ENCODE assay signal across 16 cellular contexts in genomic region chr20:48717959-48718223, GRCh38.
A peak's percentile ranks its signal among the peaks of the same experiment; 100 is the strongest.
DNase-seq lines count a peak whose midpoint lies in the region; ATAC-seq and TF ChIP-seq lines count a peak whose summit lies in the region.
"Had no signal": no experiment of that assay in that cellular context is flagged by ENCODE, and none has a peak within 500 bp of the region (broad histone marks: within the 10 kb centered on the region; RNA-seq: fewer than 3 reads in every experiment).

No MANE protein-coding gene starts in this region.

- no peaks in the 10 kb centered on the region for H4K20me1 ChIP-seq in DND-41 (ENCODE audit: insufficient read depth, low read length)

- H3K4me2 ChIP-seq in DND-41 (ENCODE audit: insufficient read depth, low read length): no peak overlapping the region

- intact Hi-C loops in CD14-positive monocyte (cut with micrococcal nuclease): no loop called here
- intact Hi-C loops in natural killer cell (cut with micrococcal nuclease): loop anchor here (1.0 to 5.0 kb wide), 5 partner anchors 21 to 189 kb away; no protein-coding TSS in a partner anchor

- H3K4me1 Mint-ChIP-seq in CD14-positive monocyte (peaks cover 96% of the 10 kb centered on the region), natural killer cell (peaks cover 91 to 95% of the 10 kb centered on the region in 2 donors)
- peaks cover 91% of the 10 kb centered on the region for H3K4me1 Mint-ChIP-seq in activated naive CD8-positive, alpha-beta T cell (ENCODE audit: low read depth)

- H3K4me3 Mint-ChIP-seq in CD14-positive monocyte (peak overlapping the region in 1 of 2 donors; percentile 30), natural killer cell (peak overlapping the region; percentile 88)
- H3K4me3 Mint-ChIP-seq in activated naive CD8-positive, alpha-beta T cell: peak overlapping the region; percentile 60
- H3K4me3 Mint-ChIP-seq: activated T-cell treated with anti-CD3 and anti-CD28 coated beads, Interleukin-2, amount 50 U/mL, for 4 hours had no signal

- no peak for DNase-seq in CD14-positive monocyte (ENCODE audit: low spot score)
- peak; percentile 33 for DNase-seq in DND-41
- DNase-seq in natural killer cell: no peak
- no peak for DNase-seq in stimulated activated CD8-positive, alpha-beta memory T cell treated with anti-CD3 and anti-CD28 coated beads, Interleukin-4, amount 100 ng/mL, for 48 hours
- no peak for DNase-seq in MG63
- DNase-seq: activated T-cell treated with anti-CD3 and anti-CD28 coated beads, Interleukin-2, amount 50 U/mL, for 4 hours; DMS79; KBM-7; left cardiac atrium; NCI-H510A treated with DMSO at 0.1 percent for 48 hours; sigmoid colon had no signal

- peaks cover 47% of the 10 kb centered on the region for H3K4me1 ChIP-seq in DND-41 (ENCODE audit: insufficient read depth, low read length)

- H3K4me3 ChIP-seq in DND-41 (ENCODE audit: low read depth in 1 of 2, low read length in 2 of 2): no peak overlapping the region
- H3K4me3 ChIP-seq in MG63: no peak overlapping the region
- H3K4me3 ChIP-seq: sigmoid colon, thoracic aorta had no signal

- H3K27me3 Mint-ChIP-seq in CD14-positive monocyte (ENCODE audit: low read depth in 3 of 3) (peaks cover 0 to 4% (median 2%) of the 10 kb centered on the region in 3 donors), natural killer cell (ENCODE audit: low read depth in 2 of 2) (no peaks in the 10 kb centered on the region)
- no peaks in the 10 kb centered on the region for H3K27me3 Mint-ChIP-seq in activated naive CD8-positive, alpha-beta T cell

- H3K79me2 ChIP-seq in DND-41 (ENCODE audit: insufficient read depth, low read length): no peaks in the 10 kb centered on the region

- no peak overlapping the region for H2AFZ ChIP-seq in DND-41 (ENCODE audit: low read depth, low read length)

- H3K9me3 ChIP-seq in DND-41 (ENCODE audit: insufficient read depth, low read length, severe bottlenecking) (no peaks in the 10 kb centered on the region), MG63 (no peaks in the 10 kb centered on the region)
- H3K9me3 ChIP-seq: thoracic aorta had no signal

- ATAC-seq in DND-41 (ENCODE audit: insufficient read depth, low read depth) (no peak), natural killer cell (no peak), GM18519 (IDR thresholded peaks at IDR 0.05; ENCODE audit: low FRiP score, unreplicated experiment) (no peak)
- ATAC-seq: activated CD4-positive, CD25-positive, alpha-beta regulatory T cell treated with anti-CD3 and anti-CD28 coated beads, Interleukin-2, amount 50 U/mL, for 24 hours; activated T-cell treated with anti-CD3 and anti-CD28 coated beads, Interleukin-2, amount 50 U/mL, for 4 hours; left cardiac atrium; Right ventricle myocardium inferior had no signal

- H3K27ac ChIP-seq in DND-41 (ENCODE audit: low read length): peak overlapping the region; percentile 41
- H3K27ac ChIP-seq: sigmoid colon had no signal

- H3K27ac Mint-ChIP-seq in CD14-positive monocyte: peak overlapping the region in 6 of 7 donors; percentile 63 to 85 (median 66)
- peak overlapping the region; percentile 98 for H3K27ac Mint-ChIP-seq in activated naive CD8-positive, alpha-beta T cell
- peak overlapping the region; percentile 91 to 95 for H3K27ac Mint-ChIP-seq in natural killer cell

- TF ChIP-seq CTCF in CD14-positive monocyte (IDR thresholded peaks at IDR 0.05) (no peak), DND-41 (IDR thresholded peaks at IDR 0.05; ENCODE audit: borderline replicate concordance, extremely low read depth, low read length, poor library complexity, severe bottlenecking) (no peak), natural killer cell (IDR thresholded peaks at IDR 0.05) (no peak)

- no peaks in the 10 kb centered on the region for H3K36me3 ChIP-seq in DND-41 (ENCODE audit: insufficient read depth, low read length)
- H3K36me3 ChIP-seq in MG63: no peaks in the 10 kb centered on the region
- H3K36me3 ChIP-seq: sigmoid colon, thoracic aorta had no signal

- H3K9ac ChIP-seq in DND-41 (ENCODE audit: low read depth, low read length): no peak overlapping the region

- H3K9me3 Mint-ChIP-seq in CD14-positive monocyte: no peaks in the 10 kb centered on the region
- H3K9me3 Mint-ChIP-seq in activated naive CD8-positive, alpha-beta T cell (ENCODE audit: low read depth): no peaks in the 10 kb centered on the region
- H3K9me3 Mint-ChIP-seq in natural killer cell: no peaks in the 10 kb centered on the region
- H3K9me3 Mint-ChIP-seq: activated T-cell treated with anti-CD3 and anti-CD28 coated beads, Interleukin-2, amount 50 U/mL, for 4 hours had no signal

- H3K27me3 ChIP-seq in DND-41 (ENCODE audit: insufficient read depth, low read length, poor library complexity) (no peaks in the 10 kb centered on the region), MG63 (no peaks in the 10 kb centered on the region)
- H3K27me3 ChIP-seq: sigmoid colon had no signal

- H3K36me3 Mint-ChIP-seq in CD14-positive monocyte: peaks cover 64 to 72% of the 10 kb centered on the region in 2 donors
- peaks cover 10% of the 10 kb centered on the region for H3K36me3 Mint-ChIP-seq in activated naive CD8-positive, alpha-beta T cell
- H3K36me3 Mint-ChIP-seq in natural killer cell: peaks cover 7% of the 10 kb centered on the region
